ENCODE assay signal across 1 cellular context in the genomic region with DNA sequence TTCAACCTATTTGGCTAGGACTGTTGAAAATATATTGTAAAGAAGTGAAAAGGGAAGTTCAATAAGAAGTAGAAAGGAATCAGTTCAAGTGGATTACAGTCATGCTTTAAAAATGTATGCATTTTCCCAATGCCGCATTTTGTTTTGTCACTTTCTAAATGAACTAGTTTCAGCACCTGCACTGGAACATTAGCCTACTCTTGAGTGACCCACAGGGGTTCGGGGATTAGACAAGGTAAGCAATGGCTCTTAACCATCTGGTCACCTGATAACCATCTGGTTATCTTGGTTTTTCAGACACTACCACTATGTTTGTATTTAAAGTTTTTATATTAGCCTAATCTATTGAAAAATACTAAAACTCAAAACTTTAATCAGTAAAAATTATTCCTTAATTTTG.
A peak's percentile ranks its signal among the peaks of the same experiment; 100 is the strongest.
TF ChIP-seq lines count a peak whose summit lies in the region.

No MANE protein-coding gene starts in this region.

TF ChIP-seq in K562, 482 proteins besides CTCF, POLR2A, EP300 and RAD21 (continued from another document):
- TF ChIP-seq, protein P1, sequence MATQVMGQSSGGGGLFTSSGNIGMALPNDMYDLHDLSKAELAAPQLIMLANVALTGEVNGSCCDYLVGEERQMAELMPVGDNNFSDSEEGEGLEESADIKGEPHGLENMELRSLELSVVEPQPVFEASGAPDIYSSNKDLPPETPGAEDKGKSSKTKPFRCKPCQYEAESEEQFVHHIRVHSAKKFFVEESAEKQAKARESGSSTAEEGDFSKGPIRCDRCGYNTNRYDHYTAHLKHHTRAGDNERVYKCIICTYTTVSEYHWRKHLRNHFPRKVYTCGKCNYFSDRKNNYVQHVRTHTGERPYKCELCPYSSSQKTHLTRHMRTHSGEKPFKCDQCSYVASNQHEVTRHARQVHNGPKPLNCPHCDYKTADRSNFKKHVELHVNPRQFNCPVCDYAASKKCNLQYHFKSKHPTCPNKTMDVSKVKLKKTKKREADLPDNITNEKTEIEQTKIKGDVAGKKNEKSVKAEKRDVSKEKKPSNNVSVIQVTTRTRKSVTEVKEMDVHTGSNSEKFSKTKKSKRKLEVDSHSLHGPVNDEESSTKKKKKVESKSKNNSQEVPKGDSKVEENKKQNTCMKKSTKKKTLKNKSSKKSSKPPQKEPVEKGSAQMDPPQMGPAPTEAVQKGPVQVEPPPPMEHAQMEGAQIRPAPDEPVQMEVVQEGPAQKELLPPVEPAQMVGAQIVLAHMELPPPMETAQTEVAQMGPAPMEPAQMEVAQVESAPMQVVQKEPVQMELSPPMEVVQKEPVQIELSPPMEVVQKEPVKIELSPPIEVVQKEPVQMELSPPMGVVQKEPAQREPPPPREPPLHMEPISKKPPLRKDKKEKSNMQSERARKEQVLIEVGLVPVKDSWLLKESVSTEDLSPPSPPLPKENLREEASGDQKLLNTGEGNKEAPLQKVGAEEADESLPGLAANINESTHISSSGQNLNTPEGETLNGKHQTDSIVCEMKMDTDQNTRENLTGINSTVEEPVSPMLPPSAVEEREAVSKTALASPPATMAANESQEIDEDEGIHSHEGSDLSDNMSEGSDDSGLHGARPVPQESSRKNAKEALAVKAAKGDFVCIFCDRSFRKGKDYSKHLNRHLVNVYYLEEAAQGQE (CRISPR knock-in tag; IDR thresholded peaks at IDR 0.05; ENCODE audit: low read depth) = no peak
- TF ChIP-seq CBX1 (IDR thresholded peaks at IDR 0.05; ENCODE audit: low read depth) (no peak), SOX6 (IDR thresholded peaks at IDR 0.05) (peak; percentile 79), ZNF57 (CRISPR knock-in tag; IDR thresholded peaks at IDR 0.05) (no peak), FOXJ3 (CRISPR knock-in tag; IDR thresholded peaks at IDR 0.05) (no peak), NFIC (IDR thresholded peaks at IDR 0.05) (peak; percentile 75), TBP (optimal IDR thresholded peaks at IDR 0.05; ENCODE audit: low read depth, low read length) (no peak)
- TF ChIP-seq, protein P2, sequence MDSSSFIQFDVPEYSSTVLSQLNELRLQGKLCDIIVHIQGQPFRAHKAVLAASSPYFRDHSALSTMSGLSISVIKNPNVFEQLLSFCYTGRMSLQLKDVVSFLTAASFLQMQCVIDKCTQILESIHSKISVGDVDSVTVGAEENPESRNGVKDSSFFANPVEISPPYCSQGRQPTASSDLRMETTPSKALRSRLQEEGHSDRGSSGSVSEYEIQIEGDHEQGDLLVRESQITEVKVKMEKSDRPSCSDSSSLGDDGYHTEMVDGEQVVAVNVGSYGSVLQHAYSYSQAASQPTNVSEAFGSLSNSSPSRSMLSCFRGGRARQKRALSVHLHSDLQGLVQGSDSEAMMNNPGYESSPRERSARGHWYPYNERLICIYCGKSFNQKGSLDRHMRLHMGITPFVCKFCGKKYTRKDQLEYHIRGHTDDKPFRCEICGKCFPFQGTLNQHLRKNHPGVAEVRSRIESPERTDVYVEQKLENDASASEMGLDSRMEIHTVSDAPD (CRISPR knock-in tag; IDR thresholded peaks at IDR 0.05) = no peak
